7 cellular contexts compared by ENCODE assay signal in genomic region chr21:34670220-34670961, GRCh38. TPM values are rescaled to one million over a fixed set of nuclear protein-coding genes. Genes with fewer than 3 reads are reported as not detected.
DNase-seq lines count a peak whose midpoint lies in the region; ATAC-seq, FAIRE-seq and TF ChIP-seq lines count a peak whose summit lies in the region.

No MANE protein-coding gene starts in this region.

- no peaks in the 10 kb centered on the region for H3K36me3 ChIP-seq in GM23338 (ENCODE audit: insufficient read depth)
- no peaks in the 10 kb centered on the region for H3K36me3 ChIP-seq in adipocyte (ENCODE audit: control insufficient read depth, insufficient read depth, low read length, severe bottlenecking)
- no peaks in the 10 kb centered on the region for H3K36me3 ChIP-seq in kidney (ENCODE audit: control insufficient read depth in 1 of 2, insufficient read depth in 2 of 2, low read length in 2 of 2)
- no peaks in the 10 kb centered on the region for H3K36me3 ChIP-seq in stomach

- H3K4me3 Mint-ChIP-seq in GM23338, result peak overlapping the region; percentile 82

- peaks cover 17% of the 10 kb centered on the region for H3K4me1 Mint-ChIP-seq in GM23338

- H2AFZ ChIP-seq in GM23338, result peak overlapping the region; percentile 93

- peak overlapping the region; percentile 93 for H3K4me2 ChIP-seq in GM23338

- no peak overlapping the region for H3K27ac Mint-ChIP-seq in GM23338

- TF ChIP-seq CTCF in GM23338 (conservative IDR thresholded peaks at IDR 0.05; ENCODE audit: low read depth in 2 of 2) (no peak), kidney (IDR thresholded peaks at IDR 0.05; ENCODE audit: borderline replicate concordance, extremely low read depth, insufficient read depth) (no peak), stomach (IDR thresholded peaks at IDR 0.05) (no peak)

- no peaks in the 10 kb centered on the region for H3K36me3 Mint-ChIP-seq in GM23338 (ENCODE audit: low read depth)

- no peaks in the 10 kb centered on the region for H3K9me2 ChIP-seq in GM23338 (ENCODE audit: insufficient read depth)

- no peak overlapping the region for H3K27ac ChIP-seq in GM23338 (ENCODE audit: low read depth)
- no peak overlapping the region for H3K27ac ChIP-seq in kidney (ENCODE audit: low read depth in 2 of 2, low read length in 2 of 2)
- H3K27ac ChIP-seq in stomach, result peak overlapping the region; percentile 81 to 92 (median 83)

- intact Hi-C loops in kidney (cut with DNase I) (no loop called here), stomach (cut with DNase I; ENCODE audit: low total_unique reads) (no loop called here)

- DNase-seq in GM23338 (ENCODE audit: low spot score) (peak; percentile 70), adipocyte (ENCODE audit: low read depth) (no peak), kidney (peak; percentile 74), stomach (peak; percentile 35), MV-4-11 (lab: John Stamatoyannopoulos, UW) (no peak)
- no peak for DNase-seq in central memory CD4-positive, alpha-beta T cell

- H3K9ac ChIP-seq in adipocyte (ENCODE audit: low read length) (peak overlapping the region; percentile 81), kidney (ENCODE audit: low read length in 2 of 2) (no peak overlapping the region)

- H3K9me3 ChIP-seq in adipocyte (ENCODE audit: control insufficient read depth, low read length) (no peaks in the 10 kb centered on the region), kidney (ENCODE audit: control insufficient read depth in 1 of 2, low read length in 2 of 2) (no peaks in the 10 kb centered on the region), stomach (no peaks in the 10 kb centered on the region)

- FAIRE-seq in kidney (lab: Jason Lieb, UNC), result no peak

- WGBS in stomach, 5 donors, result 1 to 4% (median 2%) methylated on average over 31 to 70 of the region's 70 CpGs

- ATAC-seq in GM23338 (peak; percentile 33), GM21367 (IDR thresholded peaks at IDR 0.05; ENCODE audit: unreplicated experiment) (no peak)

- H3K79me2 ChIP-seq in GM23338 (replicated peaks; ENCODE audit: insufficient read depth), result no peaks in the 10 kb centered on the region

- H3K27me3 Mint-ChIP-seq in GM23338 (ENCODE audit: insufficient read depth, low read depth, poor library complexity), result peaks cover 42% of the 10 kb centered on the region

- H3K4me3 ChIP-seq in GM23338, result peak overlapping the region; percentile 76
- H3K4me3 ChIP-seq in adipocyte (ENCODE audit: low read length), result peak overlapping the region; percentile 79
- H3K4me3 ChIP-seq in kidney (ENCODE audit: low read length in 2 of 2), result peak overlapping the region; percentile 3 to 37
- H3K4me3 ChIP-seq in stomach, result peak overlapping the region; percentile 52 to 69 (median 64)

- 0 out of 2 replicates have a peak, but pooled peaks cover 6% of the 10 kb centered on the region for H4K20me1 ChIP-seq in GM23338 (replicated peaks; ENCODE audit: insufficient read depth)

- no peaks in the 10 kb centered on the region for H3K9me3 Mint-ChIP-seq in GM23338

- H3F3A ChIP-seq in GM23338 (replicated peaks; ENCODE audit: low read depth), result 0 out of 2 replicates have a peak, but pooled peaks cover 3% of the 10 kb centered on the region

- H3K27me3 ChIP-seq in GM23338 (ENCODE audit: insufficient read depth) (peaks cover 66% of the 10 kb centered on the region), adipocyte (replicated peaks; ENCODE audit: control insufficient read depth, insufficient read depth, low read length) (peaks cover 8% of the 10 kb centered on the region), stomach (peaks cover 3 to 67% (median 19%) of the 10 kb centered on the region in 3 donors)

- H3K4me1 ChIP-seq in GM23338 (ENCODE audit: insufficient read depth) (peaks cover 18% of the 10 kb centered on the region), adipocyte (ENCODE audit: control insufficient read depth, insufficient read depth, low read length) (peaks cover 10% of the 10 kb centered on the region), kidney (ENCODE audit: control insufficient read depth in 1 of 2, insufficient read depth in 1 of 2, low read depth in 1 of 2, low read length in 2 of 2) (peaks cover 0 to 5% of the 10 kb centered on the region in 2 donors), stomach (peaks cover 7 to 44% (median 33%) of the 10 kb centered on the region in 4 donors)

- TF ChIP-seq POLR2A in stomach (IDR thresholded peaks at IDR 0.05), result no peak

- no peak for TF ChIP-seq EP300 in stomach (IDR thresholded peaks at IDR 0.05)

TF ChIP-seq in GM23338, 12 proteins besides CTCF, POLR2A, EP300 and RAD21 (continues in another document):
- TF ChIP-seq ZNF462 (CRISPR knock-in tag; IDR thresholded peaks at IDR 0.05), result no peak
- TF ChIP-seq ETS1 (IDR thresholded peaks at IDR 0.05), result no peak
- no peak for TF ChIP-seq STAT1 (IDR thresholded peaks at IDR 0.05; ENCODE audit: unreplicated experiment)
- no peak for TF ChIP-seq POLR2AphosphoS5 (IDR thresholded peaks at IDR 0.05; ENCODE audit: low read depth)

RNA-seq across cellular contexts. Expression of gene CLIC6, which starts 1.6 kb away (rescaled TPM):
- 1.2 and 1.5 TPM in 2 replicates for total RNA-seq in GM23338 (2014; rRNA removed; shearing (Covaris generic))
- polyA plus RNA-seq in GM23338 (2016; fragmentation: Nextera tagmentation; extraction: Ambion mirVana), result 0.92 and 1.1 TPM in 2 replicates
- total RNA-seq in kidney, result 10.1 TPM
- polyA plus RNA-seq in kidney (ENCODE audit: insufficient read depth, low read depth, low replicate concordance), result 2.1 TPM
- 10 to 100 TPM in 4 of 5 donors, 1 to 10 TPM in 1; 3.8 to 84.9 (median 64.3) TPM for total RNA-seq in stomach
- 100 to 1,000 TPM in 1 of 3 donors, 10 to 100 TPM in 2; 42.0 to 103 (median 65.2) TPM for polyA plus RNA-seq in stomach

RNA-seq across cellular contexts. Expression of gene RCAN1, which starts 55.5 kb away (rescaled TPM):
- 4.9 and 5.2 TPM in 2 replicates for total RNA-seq in GM23338 (2014; rRNA removed; shearing (Covaris generic))
- polyA plus RNA-seq in GM23338 (2016; fragmentation: Nextera tagmentation; extraction: Ambion mirVana), result 3.7 and 4.2 TPM in 2 replicates
- 31.3 TPM for total RNA-seq in kidney
- 55.3 TPM for polyA plus RNA-seq in kidney (ENCODE audit: insufficient read depth, low read depth, low replicate concordance)
- total RNA-seq in stomach, result 10 to 100 TPM; 23.9 to 85.7 (median 32.1) TPM
- polyA plus RNA-seq in stomach, result 10 to 100 TPM; 15.6 to 36.9 (median 24.3) TPM

Comparison
In these comparisons a context has a peak if more than half of its experiments do, and no peak if none do; other contexts are left out.
1. DNase-seq: peak in GM23338 (single experiment), kidney (single experiment) and stomach (single experiment); none in adipocyte (single experiment), central memory CD4-positive, alpha-beta T cell (single experiment) and MV-4-11 (single experiment).
2. H3K27ac ChIP-seq: peak in stomach (5 of 5); none in GM23338 (single experiment) and kidney (0 of 2).
3. H3K4me3 ChIP-seq: peak in every context shown above with its lines; median percentile 79 in adipocyte; 76 in GM23338; 64 in stomach; 20 in kidney.